9 cellular contexts compared by ENCODE assay signal in genomic region chr13:33676700-33677048, GRCh38.
DNase-seq lines count a peak whose midpoint lies in the region; ATAC-seq, FAIRE-seq and TF ChIP-seq lines count a peak whose summit lies in the region.
"Had no signal": no experiment of that assay in that cellular context is flagged by ENCODE, and none has a peak within 500 bp of the region (broad histone marks: within the 10 kb centered on the region; RNA-seq: fewer than 3 reads in every experiment).

No MANE protein-coding gene starts in this region.

- peak overlapping the region; percentile 47 for H3K4me3 ChIP-seq in astrocyte (ENCODE audit: insufficient read depth, low read depth, low read length)

- TF ChIP-seq CTCF in astrocyte (IDR thresholded peaks at IDR 0.05; ENCODE audit: insufficient read depth, low read depth, low read length), result no peak
- no peak for TF ChIP-seq CTCF in D721Med (IDR thresholded peaks at IDR 0.05; ENCODE audit: insufficient read depth, missing control alignments)

- FAIRE-seq in astrocyte (lab: Jason Lieb, UNC) (no peak), islet of Langerhans (lab: Jason Lieb, UNC) (peak; percentile 88), D721Med (lab: Jason Lieb, UNC) (no peak)

- no peaks in the 10 kb centered on the region for H3K27me3 Mint-ChIP-seq in astrocyte (ENCODE audit: low read depth, unreplicated experiment)
- H3K27me3 Mint-ChIP-seq: dendritic cell treated with granulocyte-macrophage colony-stimulating factor and Interleukin-4, amounts not matched to agents 40 ng/mL and 50 ng/mL, for 4 days had no signal

- no peaks in the 10 kb centered on the region for H3K9me3 Mint-ChIP-seq in astrocyte (ENCODE audit: unreplicated experiment)
- H3K9me3 Mint-ChIP-seq: dendritic cell treated with granulocyte-macrophage colony-stimulating factor and Interleukin-4, amounts not matched to agents 40 ng/mL and 50 ng/mL, for 4 days had no signal

- peak overlapping the region; percentile 33 for H2AFZ ChIP-seq in astrocyte (ENCODE audit: low read depth, low read length)

- peaks cover 9% of the 10 kb centered on the region for H3K4me1 Mint-ChIP-seq in astrocyte (ENCODE audit: low read depth, unreplicated experiment)

- peaks cover 3% of the 10 kb centered on the region for H3K4me1 ChIP-seq in astrocyte (ENCODE audit: insufficient read depth, low read length)

- H3K4me2 ChIP-seq in astrocyte (ENCODE audit: low read length), result peak overlapping the region; percentile 75

- H3K27ac ChIP-seq in astrocyte (ENCODE audit: low read depth, low read length), result no peak overlapping the region

- peak; percentile 23 for TF ChIP-seq POLR2A in GM19099 (IDR thresholded peaks at IDR 0.05; ENCODE audit: extremely low read depth, insufficient read length, low read depth)

- no peaks in the 10 kb centered on the region for H4K20me1 ChIP-seq in astrocyte (ENCODE audit: insufficient read depth, low read length)

- H3K79me2 ChIP-seq in astrocyte (ENCODE audit: insufficient read depth, low read length), result no peaks in the 10 kb centered on the region

- H3K36me3 ChIP-seq in astrocyte (ENCODE audit: insufficient read depth, low read length), result no peaks in the 10 kb centered on the region

- no peak for ATAC-seq in HG03039 (IDR thresholded peaks at IDR 0.05; ENCODE audit: unreplicated experiment)

- no peaks in the 10 kb centered on the region for H3K9me3 ChIP-seq in astrocyte (ENCODE audit: insufficient read depth, low read depth, low read length)

- peak; percentile 64 for DNase-seq in AG08395 (ENCODE audit: low spot score)
- DNase-seq in NCI-H510A (lab: John Stamatoyannopoulos, UW), result peak; percentile 4
- peak; percentile 37 for DNase-seq in astrocyte (ENCODE audit: low read depth)
- DNase-seq in stimulated activated CD4-positive, alpha-beta T cell treated with anti-CD3 and anti-CD28 coated beads, Interleukin-4, amount 100 ng/mL, for 24 hours, result peak; percentile 6
- no peak for DNase-seq in D721Med (ENCODE audit: insufficient read length, low spot score)

- H3K4me3 Mint-ChIP-seq in astrocyte (ENCODE audit: unreplicated experiment), result no peak overlapping the region
- H3K4me3 Mint-ChIP-seq: dendritic cell treated with granulocyte-macrophage colony-stimulating factor and Interleukin-4, amounts not matched to agents 40 ng/mL and 50 ng/mL, for 4 days had no signal

- peaks cover 3% of the 10 kb centered on the region for H3K27me3 ChIP-seq in astrocyte (ENCODE audit: insufficient read depth, low read length)

- no peak overlapping the region for H3K9ac ChIP-seq in astrocyte (ENCODE audit: low read length)

- H3K27ac Mint-ChIP-seq in astrocyte (ENCODE audit: unreplicated experiment), result no peak overlapping the region
- H3K27ac Mint-ChIP-seq: dendritic cell treated with granulocyte-macrophage colony-stimulating factor and Interleukin-4, amounts not matched to agents 40 ng/mL and 50 ng/mL, for 4 days had no signal

- H3K36me3 Mint-ChIP-seq in astrocyte (ENCODE audit: low read depth, unreplicated experiment), result no peaks in the 10 kb centered on the region
